ENCODE assay signal across 17 cellular contexts in the genomic region with DNA sequence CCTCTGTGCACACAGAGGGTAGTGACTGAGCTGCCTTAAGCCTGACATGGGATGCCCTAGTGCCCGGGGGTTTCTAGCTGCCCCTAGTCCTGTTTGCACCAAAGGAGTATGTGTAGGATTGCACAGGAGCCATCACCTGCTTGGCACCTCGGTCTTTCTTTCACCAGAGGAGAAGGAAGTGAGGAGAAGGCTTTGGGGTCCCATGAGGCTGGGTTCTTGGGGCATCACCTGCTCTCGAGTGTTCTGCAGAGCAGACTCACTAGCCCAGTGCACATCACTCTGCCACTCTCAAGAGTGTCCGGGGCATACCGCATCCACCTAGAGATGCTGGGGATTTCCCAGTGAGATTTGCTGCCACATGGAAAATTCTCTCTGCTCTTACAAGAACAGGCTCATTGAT. TPM values are rescaled to one million over a fixed set of nuclear protein-coding genes. Genes with fewer than 3 reads are reported as not detected.
DNase-seq lines count a peak whose midpoint lies in the region; ATAC-seq and TF ChIP-seq lines count a peak whose summit lies in the region.
"Had no signal": no experiment of that assay in that cellular context is flagged by ENCODE, and none has a peak within 500 bp of the region (broad histone marks: within the 10 kb centered on the region; RNA-seq: fewer than 3 reads in every experiment).

No MANE protein-coding gene starts in this region.

- WGBS in spleen, 5 donors: 67 to 94% (median 80%) methylated on average over 2 to 5 of the region's 5 CpGs

- H3K36me3 ChIP-seq in RWPE2 (ENCODE audit: low read depth) (no peaks in the 10 kb centered on the region), spleen (no peaks in the 10 kb centered on the region), MG63 (no peaks in the 10 kb centered on the region)
- H3K36me3 ChIP-seq: ascending aorta had no signal

- no peaks in the 10 kb centered on the region for H3K27me3 ChIP-seq in RWPE2 (ENCODE audit: insufficient read depth, poor library complexity, severe bottlenecking)
- H3K27me3 ChIP-seq in spleen (replicated peaks in 1 of 7): peaks cover 0 to under 1% (median 0%) of the 10 kb centered on the region in 7 donors
- no peaks in the 10 kb centered on the region for H3K27me3 ChIP-seq in MG63
- H3K27me3 ChIP-seq: ascending aorta had no signal

- intact Hi-C loops in spleen (cut with DNase I; ENCODE audit: low total_unique reads): no loop called here

- peak overlapping the region; percentile 55 for H3K27ac ChIP-seq in RWPE2 (ENCODE audit: poor library complexity, severe bottlenecking)
- H3K27ac ChIP-seq in spleen: no peak overlapping the region
- H3K27ac ChIP-seq: ascending aorta, psoas muscle had no signal

- no peaks in the 10 kb centered on the region for H3K9me3 ChIP-seq in RWPE2 (ENCODE audit: severe bottlenecking)
- H3K9me3 ChIP-seq in spleen: peaks cover 0 to 8% (median 6%) of the 10 kb centered on the region in 8 donors
- no peaks in the 10 kb centered on the region for H3K9me3 ChIP-seq in MG63
- H3K9me3 ChIP-seq: ascending aorta, psoas muscle had no signal

- TF ChIP-seq POLR2A in spleen (IDR thresholded peaks at IDR 0.05): no peak

- peak; percentile 19 for DNase-seq in activated naive CD4-positive, alpha-beta T cell treated with Interleukin-2 at 50 U/mL for 16 hours
- DNase-seq in activated naive CD4-positive, alpha-beta T cell (lab: John Stamatoyannopoulos, UW): no peak
- DNase-seq in RWPE2 (ENCODE audit: low spot score): peak; percentile 20
- peak; percentile 38 for DNase-seq in spleen
- no peak for DNase-seq in MG63
- no peak for DNase-seq in KBM-7
- no peak for DNase-seq in D341Med (ENCODE audit: low spot score)
- DNase-seq: effector CD4-positive, alpha-beta T cell; foreskin melanocyte; immature natural killer cell; KG1; NCI-H2029; stimulated activated naive CD4-positive, alpha-beta T cell treated with Interleukin-2 at 50 U/mL for 16 hours had no signal

- ATAC-seq in GM21528 (IDR thresholded peaks at IDR 0.05; ENCODE audit: low FRiP score, unreplicated experiment): peak; percentile 34
- no peak for ATAC-seq in RWPE2 (ENCODE audit: low read depth)
- ATAC-seq: psoas muscle had no signal

- in situ Hi-C loops in KBM-7 (cut with MboI; ENCODE audit: low pct_unique_long_range_greater_than_20kb, low sequenced_read_pairs): no loop called here

- H3K4me3 ChIP-seq in RWPE2 (ENCODE audit: severe bottlenecking) (no peak overlapping the region), spleen (no peak overlapping the region), MG63 (no peak overlapping the region)
- H3K4me3 ChIP-seq: ascending aorta, psoas muscle had no signal

- TF ChIP-seq CTCF in RWPE2 (IDR thresholded peaks at IDR 0.05; ENCODE audit: poor library complexity, severe bottlenecking): no peak
- no peak for TF ChIP-seq CTCF in spleen (IDR thresholded peaks at IDR 0.05 in 8 of 11, conservative IDR thresholded peaks at IDR 0.05 in 3 of 11)

- peaks cover 27% of the 10 kb centered on the region for H3K4me1 ChIP-seq in RWPE2 (ENCODE audit: insufficient read depth, poor library complexity, severe bottlenecking)
- peaks cover 0 to 11% (median 4%) of the 10 kb centered on the region in 6 donors for H3K4me1 ChIP-seq in spleen
- H3K4me1 ChIP-seq: ascending aorta, psoas muscle had no signal

RNA-seq across cellular contexts. Expression of gene GPR78, which starts 40.5 kb away (rescaled TPM):
- 1 to 10 TPM in 1 of 7 donors, under 1 TPM in 3, not detected in 3; 0.07 to 1.5 (median 0.14) TPM for total RNA-seq in spleen
- under 1 TPM in 1 of 3 donors, not detected in 2; 0.09 TPM for polyA plus RNA-seq in spleen
- total RNA-seq in MG63 (2014; rRNA removed; shearing (Covaris generic); ENCODE audit: low replicate concordance): 0.33 TPM in 1 of 2 replicates, not detected in the other
- total RNA-seq: activated CD8-positive, alpha-beta memory T cell treated with anti-CD3 and anti-CD28 coated beads for 36 hours; ascending aorta; psoas muscle had no signal
- polyA plus RNA-seq: immature natural killer cell, psoas muscle had no signal

RNA-seq across cellular contexts. Expression of gene CPZ, which starts 52.9 kb away (rescaled TPM):
- total RNA-seq in spleen: 1 to 10 TPM in 3 of 7 donors, under 1 TPM in 3, not detected in 1; 0.57 to 8.5 (median 1.2) TPM
- polyA plus RNA-seq in spleen: under 1 TPM; 0.11 to 0.96 (median 0.73) TPM
- total RNA-seq in MG63 (2014; rRNA removed; shearing (Covaris generic); ENCODE audit: low replicate concordance): 1.1 TPM in 1 of 2 replicates, not detected in the other
- total RNA-seq: activated CD8-positive, alpha-beta memory T cell treated with anti-CD3 and anti-CD28 coated beads for 36 hours; psoas muscle had no signal
- polyA plus RNA-seq: immature natural killer cell had no signal

Comparison
In these comparisons a context has a peak if more than half of its experiments do, and no peak if none do; other contexts are left out.
1. DNase-seq: peak in activated naive CD4-positive, alpha-beta T cell treated with Interleukin-2 at 50 U/mL for 16 hours (single experiment), RWPE2 (single experiment) and spleen (single experiment); none in activated naive CD4-positive, alpha-beta T cell (0 of 4), MG63 (single experiment), KBM-7 (single experiment) and D341Med (single experiment).